30 cellular contexts compared by ENCODE assay signal in genomic region chr10:125169915-125170314, GRCh38.
"Had no signal": no experiment of that assay in that cellular context is flagged by ENCODE, and none has a peak within 500 bp of the region (broad histone marks: within the 10 kb centered on the region; RNA-seq: fewer than 3 reads in every experiment).

No MANE protein-coding gene starts in this region.

- H3K27ac Mint-ChIP-seq: activated CD4-positive, alpha-beta memory T cell treated with anti-CD3 and anti-CD28 coated beads for 36 hours; activated CD4-positive, alpha-beta T cell treated with anti-CD3 and anti-CD28 coated beads for 36 hours; activated CD8-positive, alpha-beta memory T cell treated with anti-CD3 and anti-CD28 coated beads, Interleukin-2, amount 10 ng/mL, durations not matched to agents 7 days and 5 days; activated naive CD8-positive, alpha-beta T cell treated with anti-CD3 and anti-CD28 coated beads for 36 hours; activated T-cell treated with anti-CD3 and anti-CD28 coated beads, Interleukin-2, amount 50 U/mL, for 72 hours; activated T-helper 17 cell treated with anti-CD3 and anti-CD28 coated beads, Interleukin-2, amount 50 U/mL, for 72 hours; IgD-negative memory B cell; WTC11 had no signal

- H3K9me3 Mint-ChIP-seq: activated CD4-positive, alpha-beta memory T cell treated with anti-CD3 and anti-CD28 coated beads for 36 hours; activated naive CD8-positive, alpha-beta T cell treated with anti-CD3 and anti-CD28 coated beads for 36 hours; activated T-cell treated with anti-CD3 and anti-CD28 coated beads, Interleukin-2, amount 50 U/mL, for 72 hours; activated T-helper 17 cell treated with anti-CD3 and anti-CD28 coated beads, Interleukin-2, amount 50 U/mL, for 72 hours; WTC11 had no signal

- H3K27ac ChIP-seq: brain microvascular endothelial cell, SJCRH30, SK-N-MC had no signal

- H3K36me3 Mint-ChIP-seq: activated CD4-positive, alpha-beta memory T cell treated with anti-CD3 and anti-CD28 coated beads for 36 hours; activated CD8-positive, alpha-beta memory T cell treated with anti-CD3 and anti-CD28 coated beads, Interleukin-2, amount 10 ng/mL, durations not matched to agents 7 days and 5 days; activated naive CD8-positive, alpha-beta T cell treated with anti-CD3 and anti-CD28 coated beads for 36 hours; WTC11 had no signal

- ATAC-seq: activated CD4-positive, alpha-beta T cell treated with anti-CD3 and anti-CD28 coated beads for 36 hours; activated CD4-positive, CD25-positive, alpha-beta regulatory T cell treated with anti-CD3 and anti-CD28 coated beads, Interleukin-2, amount 50 U/mL, for 24 hours; activated CD8-positive, alpha-beta memory T cell treated with anti-CD3 and anti-CD28 coated beads, Interleukin-2, amount 10 ng/mL, durations not matched to agents 7 days and 5 days; activated T-cell treated with anti-CD3 and anti-CD28 coated beads, Interleukin-2, amount 50 U/mL, for 72 hours; activated T-helper 17 cell treated with anti-CD3 and anti-CD28 coated beads, Interleukin-2, amount 50 U/mL, for 72 hours; Panc1; WTC11 had no signal

- H3K4me3 ChIP-seq: SJCRH30, SK-N-MC had no signal

- H3K27me3 ChIP-seq: brain microvascular endothelial cell, SJCRH30 had no signal

- H3K36me3 ChIP-seq: brain microvascular endothelial cell, SJCRH30 had no signal

- H3K4me1 ChIP-seq: SJCRH30 had no signal

- H3K4me1 Mint-ChIP-seq: activated CD4-positive, alpha-beta T cell treated with anti-CD3 and anti-CD28 coated beads for 36 hours; activated CD8-positive, alpha-beta memory T cell treated with anti-CD3 and anti-CD28 coated beads, Interleukin-2, amount 10 ng/mL, durations not matched to agents 7 days and 5 days; activated naive CD8-positive, alpha-beta T cell treated with anti-CD3 and anti-CD28 coated beads for 36 hours; activated T-helper 17 cell treated with anti-CD3 and anti-CD28 coated beads, Interleukin-2, amount 50 U/mL, for 72 hours; IgD-negative memory B cell had no signal

- H3K4me3 Mint-ChIP-seq: activated CD4-positive, alpha-beta memory T cell treated with anti-CD3 and anti-CD28 coated beads for 36 hours; activated CD4-positive, alpha-beta T cell treated with anti-CD3 and anti-CD28 coated beads for 36 hours; activated CD8-positive, alpha-beta memory T cell treated with anti-CD3 and anti-CD28 coated beads, Interleukin-2, amount 10 ng/mL, durations not matched to agents 7 days and 5 days; activated naive CD8-positive, alpha-beta T cell treated with anti-CD3 and anti-CD28 coated beads for 36 hours; activated T-cell treated with anti-CD3 and anti-CD28 coated beads, Interleukin-2, amount 50 U/mL, for 72 hours; activated T-helper 17 cell treated with anti-CD3 and anti-CD28 coated beads, Interleukin-2, amount 50 U/mL, for 72 hours; IgD-negative memory B cell; WTC11 had no signal

- DNase-seq: activated CD4-positive, alpha-beta memory T cell treated with anti-CD3 and anti-CD28 coated beads for 36 hours; activated CD4-positive, alpha-beta T cell treated with anti-CD3 and anti-CD28 coated beads for 36 hours; activated CD4-positive, alpha-beta T cell treated with anti-CD3 and anti-CD28 coated beads, Interleukin-2, amount 50 U/mL, for 1 hour; activated CD8-positive, alpha-beta memory T cell treated with anti-CD3 and anti-CD28 coated beads, Interleukin-2, amount 10 ng/mL, durations not matched to agents 7 days and 5 days; activated effector memory CD4-positive, alpha-beta T cell treated with anti-CD3 and anti-CD28 coated beads, Interleukin-2, amount 50 U/mL, for 16 hours; activated naive CD4-positive, alpha-beta T cell; activated naive CD4-positive, alpha-beta T cell treated with anti-CD3 and anti-CD28 coated beads, Interleukin-2, amount 50 U/mL, for 16 hours; activated naive CD8-positive, alpha-beta T cell treated with anti-CD3 and anti-CD28 coated beads for 36 hours; activated T-cell treated with anti-CD3 and anti-CD28 coated beads, Interleukin-2, amount 50 U/mL, for 1 hour; activated T-cell treated with anti-CD3 and anti-CD28 coated beads, Interleukin-2, amount 50 U/mL, for 72 hours; amniotic stem cell; aorta; brain microvascular endothelial cell; Karpas-422; KBM-7; NCI-H1105; NCI-H1417 treated with DMSO at 0.1 percent for 48 hours; NCI-H1930; NCI-H2081 treated with DMSO at 0.1 percent for 48 hours; NCI-H226; NCI-H524 treated with DMSO at 0.1 percent for 48 hours; SHP77; SJCRH30; T1000 had no signal

- H3K9me3 ChIP-seq: SJCRH30 had no signal
